ENCODE assay signal across 12 cellular contexts in the genomic region with DNA sequence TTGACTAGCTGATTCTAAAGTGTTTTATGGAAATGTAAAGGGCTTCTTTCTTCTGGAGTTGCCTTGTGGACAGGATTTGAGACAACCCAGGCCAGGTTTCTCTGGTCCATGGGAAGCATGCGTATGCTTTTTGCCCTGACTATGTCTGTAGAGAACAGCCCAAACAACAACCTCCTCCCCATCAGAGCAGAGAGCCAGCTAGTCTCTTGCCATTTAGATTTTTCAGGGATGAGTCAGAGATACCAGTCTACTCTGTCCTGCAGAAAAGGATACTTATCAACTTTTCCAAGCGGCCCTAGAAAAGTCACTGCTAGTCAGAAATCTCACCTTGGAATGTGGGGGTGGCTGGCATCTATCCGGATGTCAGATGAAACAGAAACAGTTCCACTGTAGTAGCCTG. TPM values are rescaled to one million over a fixed set of nuclear protein-coding genes. Genes with fewer than 3 reads are reported as not detected.
A peak's percentile ranks its signal among the peaks of the same experiment; 100 is the strongest.
DNase-seq lines count a peak whose midpoint lies in the region; ATAC-seq, FAIRE-seq and TF ChIP-seq lines count a peak whose summit lies in the region.
"Not testable (repeated sequence)": the region's sequence is repeated elsewhere in the genome, so short reads cannot be mapped to it uniquely, and the experiment has no call there.
"Had no signal": no experiment of that assay in that cellular context is flagged by ENCODE, and none has a peak within 500 bp of the region (broad histone marks: within the 10 kb centered on the region; RNA-seq: fewer than 3 reads in every experiment).

No MANE protein-coding gene starts in this region.

- H3K14ac ChIP-seq in IMR-90 (replicated peaks; ENCODE audit: low read depth, low read length), result not testable (repeated sequence)

- not testable (repeated sequence) for TF ChIP-seq POLR2A in A549 (IDR thresholded peaks at IDR 0.05; ENCODE audit: low read length); IMR-90 (IDR thresholded peaks at IDR 0.05; ENCODE audit: low read depth, low read length); HepG2 (IDR thresholded peaks at IDR 0.05; ENCODE audit: insufficient read depth in 1 of 2, low read depth in 2 of 2, low read length in 2 of 2)

- H3K9me3 ChIP-seq in A549; IMR-90 (ENCODE audit: control insufficient read depth, insufficient read depth, low read length); RWPE2 (ENCODE audit: severe bottlenecking); HepG2 (ENCODE audit: low read length); lung (ENCODE audit: control insufficient read depth in 2 of 2, insufficient read depth in 1 of 2, low read length in 1 of 2): not testable (repeated sequence)

- CTCF ChIA-PET in A549 (lab: Yijun Ruan, JAX); IMR-90 (lab: Yijun Ruan, JAX); HepG2 (lab: Yijun Ruan, JAX; ENCODE audit: low intra/inter-chr PET ratio, low total read pairs): not testable (repeated sequence)

- not testable (repeated sequence) for H3K18ac ChIP-seq in IMR-90 (ENCODE audit: low read depth, low read length)

- not testable (repeated sequence) for H2BK120ac ChIP-seq in IMR-90 (ENCODE audit: low read depth, low read length)

- not testable (repeated sequence) for H3K79me2 ChIP-seq in HepG2 (ENCODE audit: insufficient read depth, low read length)

- not testable (repeated sequence) for H3K4ac ChIP-seq in IMR-90 (ENCODE audit: low read depth, low read length)

- not testable (repeated sequence) for H3K56ac ChIP-seq in IMR-90 (ENCODE audit: extremely low read depth, insufficient read depth, low read length)

- TF ChIP-seq EP300 in A549 (IDR thresholded peaks at IDR 0.05); HepG2 (IDR thresholded peaks at IDR 0.05; ENCODE audit: low read depth in 2 of 2, low read length in 2 of 2); HepG2 (CRISPR knock-in tag; IDR thresholded peaks at IDR 0.05; ENCODE audit: borderline replicate concordance): not testable (repeated sequence)

- in situ Hi-C loops in IMR-90 (cut with MboI; ENCODE audit: low sequenced_read_pairs); HepG2 (cut with HindIII; ENCODE audit: extremely low pct_ligation_motif_present, low pct_unique_long_range_greater_than_20kb): not testable (repeated sequence)

- TF ChIP-seq RAD21 in A549 (conservative IDR thresholded peaks at IDR 0.05 in 1 of 2, IDR thresholded peaks at IDR 0.05 in 1 of 2); IMR-90 (IDR thresholded peaks at IDR 0.05; ENCODE audit: low read length); HepG2 (CRISPR knock-in tag; IDR thresholded peaks at IDR 0.05): not testable (repeated sequence)

- no CpG with 5 or more reads among the region's 3 CpGs for WGBS in A549 (ENCODE audit: missing lambda C conversion rate)
- no CpG with 5 or more reads among the region's 3 CpGs for WGBS in IMR-90 (ENCODE audit: extremely low coverage in 2 of 2, insufficient read length in 1 of 2), 2 experiments
- WGBS in HepG2 (ENCODE audit: low lambda C conversion rate), result no CpG with 5 or more reads among the region's 3 CpGs
- WGBS in lung, 2 donors, result no CpG with 5 or more reads among the region's 3 CpGs

- H3K27me3 ChIP-seq in IMR-90 (ENCODE audit: control insufficient read depth, insufficient read depth, low read length); RWPE2 (ENCODE audit: insufficient read depth, poor library complexity, severe bottlenecking); foreskin keratinocyte; HepG2 (ENCODE audit: control insufficient read depth in 1 of 2, insufficient read depth in 2 of 2, low read length in 2 of 2); lung (ENCODE audit: control insufficient read depth, insufficient read depth): not testable (repeated sequence)

- POLR2A ChIA-PET in A549 (lab: Yijun Ruan, JAX); IMR-90 (lab: Charles Lee; ENCODE audit: unreplicated experiment); HepG2 (lab: Yijun Ruan, JAX): not testable (repeated sequence)

- H2AFZ ChIP-seq in IMR-90 (replicated peaks; ENCODE audit: low read length, poor library complexity); HepG2 (ENCODE audit: low read length): not testable (repeated sequence)

- H4K91ac ChIP-seq in IMR-90 (ENCODE audit: insufficient read depth, low read depth, low read length), result not testable (repeated sequence)

- not testable (repeated sequence) for H3K4me2 ChIP-seq in A549; IMR-90 (ENCODE audit: low read depth, low read length); HepG2 (ENCODE audit: low read depth, low read length)

- not testable (repeated sequence) for H3K79me1 ChIP-seq in IMR-90 (ENCODE audit: low read depth in 1 of 2, low read length in 2 of 2)

- BruUV-seq in IMR-90 (replicated peaks; lab: Mats Ljungman, UMichigan), result not testable (repeated sequence)
- BruUV-seq in HepG2 (replicated peaks; lab: Mats Ljungman, UMichigan), result TSS peak; percentile 34

- H4K8ac ChIP-seq in IMR-90 (ENCODE audit: low read depth in 2 of 2, low read length in 2 of 2), result not testable (repeated sequence)

- not testable (repeated sequence) for H3K36me3 ChIP-seq in IMR-90 (ENCODE audit: control insufficient read depth, insufficient read depth, low read length); RWPE2 (ENCODE audit: low read depth); HepG2 (replicated peaks in 1 of 2; ENCODE audit: control insufficient read depth in 1 of 2, insufficient read depth in 2 of 2, low read length in 2 of 2); lung (ENCODE audit: control insufficient read depth in 2 of 2, insufficient read depth in 2 of 2, low read length in 2 of 2)

- H4K20me1 ChIP-seq in IMR-90 (ENCODE audit: insufficient read depth, low read length); HepG2 (ENCODE audit: insufficient read depth, low read length): not testable (repeated sequence)

- H3K9ac ChIP-seq in IMR-90 (ENCODE audit: low read depth, low read length); HepG2 (ENCODE audit: insufficient read depth, low read depth, low read length): not testable (repeated sequence)

- not testable (repeated sequence) for H3K9me1 ChIP-seq in IMR-90 (ENCODE audit: insufficient read depth, low read length)

- dilution Hi-C loops in IMR-90 (cut with HindIII; ENCODE audit: low sequenced_read_pairs, unreplicated experiment), result not testable (repeated sequence)

- H2BK5ac ChIP-seq in IMR-90 (ENCODE audit: low read depth, low read length, poor library complexity, severe bottlenecking), result not testable (repeated sequence)

- not testable (repeated sequence) for TF ChIP-seq CTCF in A549 (IDR thresholded peaks at IDR 0.05); IMR-90 (conservative IDR thresholded peaks at IDR 0.05; ENCODE audit: low read depth, low read length); RWPE2 (IDR thresholded peaks at IDR 0.05; ENCODE audit: poor library complexity, severe bottlenecking); foreskin keratinocyte (conservative IDR thresholded peaks at IDR 0.05); HepG2 (CRISPR knock-in tag; IDR thresholded peaks at IDR 0.05); lung (IDR thresholded peaks at IDR 0.05; ENCODE audit: control extremely low read depth, extremely low read depth)

- not testable (repeated sequence) for DNase-seq in A549 (ENCODE audit: low read depth in 1 of 2, low spot score in 1 of 2); IMR-90; RWPE2 (ENCODE audit: low spot score); foreskin keratinocyte; HepG2 (ENCODE audit: low spot score); lung (ENCODE audit: low spot score)

- H2BK20ac ChIP-seq in IMR-90 (ENCODE audit: low read depth, low read length), result not testable (repeated sequence)

- not testable (repeated sequence) for FAIRE-seq in A549 (lab: Jason Lieb, UNC); HepG2 (lab: Jason Lieb, UNC)

- not testable (repeated sequence) for H2BK15ac ChIP-seq in IMR-90 (ENCODE audit: low read depth, low read length)

- H2AK9ac ChIP-seq in IMR-90 (replicated peaks; ENCODE audit: low read depth, low read length, poor library complexity), result not testable (repeated sequence)

- H3K23ac ChIP-seq in IMR-90 (ENCODE audit: low read depth, low read length), result not testable (repeated sequence)

- ATAC-seq in A549 (peak; percentile 64 to 77; a peak in 4 of 6 replicates), IMR-90 (ENCODE audit: low read depth) (peak; percentile 73), RWPE2 (ENCODE audit: low read depth) (peak; percentile 48; the same call in 2 of the 3 replicates), foreskin keratinocyte (peak; percentile 66), lung (ENCODE audit: insufficient read depth, low FRiP score) (peak; percentile 56)
- not testable (repeated sequence) for ATAC-seq in HepG2

- not testable (repeated sequence) for H3K4me1 ChIP-seq in A549; IMR-90 (ENCODE audit: control insufficient read depth, insufficient read depth, low read length); RWPE2 (ENCODE audit: insufficient read depth, poor library complexity, severe bottlenecking); foreskin keratinocyte; HepG2 (ENCODE audit: insufficient read depth, low read length); lung (ENCODE audit: control insufficient read depth in 2 of 2, insufficient read depth in 2 of 2, low read length in 2 of 2)

- not testable (repeated sequence) for H4K5ac ChIP-seq in IMR-90 (ENCODE audit: low read depth, low read length)

- not testable (repeated sequence) for H2AK5ac ChIP-seq in IMR-90 (ENCODE audit: low read depth, low read length)

- H3K27ac ChIP-seq in A549; IMR-90 (ENCODE audit: insufficient read depth, low read length); RWPE2 (ENCODE audit: poor library complexity, severe bottlenecking); foreskin keratinocyte; HepG2 (ENCODE audit: extremely low read length, insufficient read depth, low read length); lung (ENCODE audit: low read depth in 1 of 2, low read length in 1 of 2): not testable (repeated sequence)

- not testable (repeated sequence) for H3K4me3 ChIP-seq in A549; IMR-90 (ENCODE audit: insufficient read depth, low read depth, low read length); RWPE2 (ENCODE audit: severe bottlenecking); HepG2 (replicated peaks in 1 of 3; ENCODE audit: insufficient read depth in 1 of 3, low read depth in 2 of 3, low read length in 3 of 3); lung

- intact Hi-C loops in IMR-90 (cut with micrococcal nuclease); HepG2 (cut with micrococcal nuclease; ENCODE audit: unreplicated experiment): not testable (repeated sequence)

RNA-seq across cellular contexts. Expression of a gene that starts 11.6 kb away (rescaled TPM):
- 2.0 and 2.7 TPM in 2 replicates for polyA plus RNA-seq in A549 (2011; rRNA removed)
- polyA plus RNA-seq in A549 (2012; cell fraction: cytosol; rRNA removed), result 5.6 and 6.8 TPM in 2 replicates
- 6.7 and 8.6 TPM in 2 replicates for polyA plus RNA-seq in A549 (2012; cell fraction: nucleus; rRNA removed)
- 1.9 to 2.1 TPM (median 2.0 TPM) in 3 replicates for polyA plus RNA-seq in A549 (2017; fragmentation: RNase III; extraction: RNeasy Plus Mini Kit Qiagen cat#74134 plus additional on column Dnase treatment)
- polyA minus RNA-seq in A549 (2011; rRNA and poly(A)+ RNA removed), result 1.6 and 3.3 TPM in 2 replicates
- 0.54 and 0.56 TPM in 2 replicates for total RNA-seq in IMR-90 (2012; rRNA removed)
- polyA plus RNA-seq in IMR-90 (2012; rRNA removed), result 0.96 TPM in 2 replicates
- 0.12 and 0.34 TPM in 2 replicates for polyA plus RNA-seq in IMR-90 (2012; cell fraction: cytosol; rRNA removed)
- polyA plus RNA-seq in IMR-90 (2012; cell fraction: nucleus; rRNA removed; ENCODE audit: low replicate concordance), result 0.58 and 1.4 TPM in 2 replicates
- total RNA-seq in foreskin keratinocyte, result not detected in 2 replicates
- not detected in 2 replicates for polyA plus RNA-seq in foreskin keratinocyte
- 0.04 TPM in 1 of 2 replicates, not detected in the other for total RNA-seq in HepG2 (2016; rRNA removed; fragmentation: Illumina TruSeq; extraction: Trizol)
- total RNA-seq in HepG2 (2016; cell fraction: cytosol; rRNA removed; fragmentation: Illumina TruSeq; extraction: Trizol; ENCODE audit: low read depth), result not detected in 2 replicates
- total RNA-seq in HepG2 (2016; cell fraction: insoluble cytoplasmic fraction; rRNA removed; fragmentation: Illumina TruSeq; extraction: Trizol), result not detected in 2 replicates
- not detected in 2 replicates for total RNA-seq in HepG2 (2016; cell fraction: membrane; rRNA removed; fragmentation: Illumina TruSeq; extraction: Trizol)
- 0.06 TPM in 1 of 2 replicates, not detected in the other for total RNA-seq in HepG2 (2016; cell fraction: nucleus; rRNA removed; fragmentation: Illumina TruSeq; extraction: Trizol)
- polyA plus RNA-seq in HepG2 (2011; rRNA removed), result not detected in 2 replicates
- polyA plus RNA-seq in HepG2 (2011; cell fraction: cytosol; rRNA removed), result 0.03 TPM in 1 of 2 replicates, not detected in the other
- 0.05 and 0.09 TPM in 2 replicates for polyA plus RNA-seq in HepG2 (2011; cell fraction: nucleus; rRNA removed)
- 0.46 and 0.75 TPM in 2 replicates for polyA plus RNA-seq in HepG2 (2012)
- 0.06 TPM in 1 of 2 replicates, not detected in the other for polyA plus RNA-seq in HepG2 (2016; cell fraction: cytosol; fragmentation: Illumina TruSeq; extraction: Trizol; ENCODE audit: low read depth)
- not detected in 2 replicates for polyA plus RNA-seq in HepG2 (2016; cell fraction: insoluble cytoplasmic fraction; fragmentation: Illumina TruSeq; extraction: Trizol; ENCODE audit: low read depth)
- polyA plus RNA-seq in HepG2 (2016; cell fraction: membrane; fragmentation: Illumina TruSeq; extraction: Trizol; ENCODE audit: low read depth), result not detected in 2 replicates
- polyA plus RNA-seq in HepG2 (2016; cell fraction: nucleus; fragmentation: Illumina TruSeq; extraction: Trizol; ENCODE audit: insufficient read depth, low read depth), result not detected in 2 replicates
- polyA minus RNA-seq in HepG2 (2011; rRNA and poly(A)+ RNA removed; ENCODE audit: low replicate concordance), result 0.07 TPM in 1 of 2 replicates, not detected in the other
- 0.20 and 0.26 TPM in 2 replicates for polyA minus RNA-seq in HepG2 (2011; cell fraction: cytosol; rRNA and poly(A)+ RNA removed)
- polyA minus RNA-seq in HepG2 (2011; cell fraction: nucleus; rRNA and poly(A)+ RNA removed), result not detected in 2 replicates
- total RNA-seq in lung, result 10 to 100 TPM; 39.0 to 59.8 TPM
- polyA plus RNA-seq in lung, result 10 to 100 TPM in 1 of 2 donors, 1 to 10 TPM in 1; 8.7 to 10.2 TPM
- total RNA-seq: Daoy, G401 had no signal
- polyA plus RNA-seq: CD14-positive monocyte; CD4-positive, alpha-beta memory T cell; CD4-positive, CD25-positive, alpha-beta regulatory T cell; CD8-positive, alpha-beta memory T cell had no signal
